In genomic region chr16:46857261-46857962, GRCh38 we compare ENCODE assay signal across 9 cellular contexts. TPM values are rescaled to one million over a fixed set of nuclear protein-coding genes. Genes with fewer than 3 reads are reported as not detected.
DNase-seq lines count a peak whose midpoint lies in the region; ATAC-seq and TF ChIP-seq lines count a peak whose summit lies in the region.
"Had no signal": no experiment of that assay in that cellular context is flagged by ENCODE, and none has a peak within 500 bp of the region (broad histone marks: within the 10 kb centered on the region; RNA-seq: fewer than 3 reads in every experiment).

No MANE protein-coding gene starts in this region.

- no peak for DNase-seq in BJ (ENCODE audit: low read depth)
- peak; percentile 20 for DNase-seq in HK-2 (ENCODE audit: unreplicated experiment)
- peak; percentile 79 to 82 for DNase-seq in SHP77 (lab: John Stamatoyannopoulos, UW)
- DNase-seq in foreskin fibroblast = peak; percentile 73 to 88
- DNase-seq in renal cortical epithelial cell (ENCODE audit: low read depth) = peak; percentile 80
- no peak for DNase-seq in GDM1 (lab: John Stamatoyannopoulos, UW)

- TF ChIP-seq CTCF in BJ (IDR thresholded peaks at IDR 0.05; ENCODE audit: insufficient read depth, low read depth, low read length) = peak; percentile 55
- TF ChIP-seq CTCF in foreskin fibroblast (IDR thresholded peaks at IDR 0.05; ENCODE audit: low read depth, low read length) = peak; percentile 46

- CTCF ChIA-PET in BJ (lab: Yijun Ruan, JAX) = interaction anchor here (0.8 to 2.7 kb wide), 9 partner anchors 10 to 73 kb away, joined by 3 to 27 read pairs (median 5); partner anchors contain the start of gene GPT2

- no peak for ATAC-seq in HG02763 (IDR thresholded peaks at IDR 0.05; ENCODE audit: unreplicated experiment)
- ATAC-seq in GM21381 (IDR thresholded peaks at IDR 0.05; ENCODE audit: unreplicated experiment) = no peak

- H3K4me3 ChIP-seq in BJ (ENCODE audit: low read depth, low read length) (no peak overlapping the region), foreskin fibroblast (ENCODE audit: low read depth in 1 of 2, low read length in 2 of 2) (no peak overlapping the region)
- H3K4me3 ChIP-seq: uterus had no signal

- H3K36me3 ChIP-seq in BJ (ENCODE audit: control insufficient read depth, insufficient read depth, low read length) = no peaks in the 10 kb centered on the region
- H3K36me3 ChIP-seq: uterus had no signal

- no peaks in the 10 kb centered on the region for H3K27me3 ChIP-seq in BJ (ENCODE audit: control insufficient read depth, insufficient read depth, low read length)
- H3K27me3 ChIP-seq: uterus had no signal

- POLR2A ChIA-PET in BJ (lab: Charles Lee) = interaction anchor here (0.7 kb wide), 1 partner anchor 59 kb away, joined by 3 read pairs; no protein-coding TSS in a partner anchor

RNA-seq across cellular contexts. Expression of gene C16orf87, which starts 26.4 kb away (rescaled TPM):
- 2.1 and 5.8 TPM in 2 replicates for polyA plus RNA-seq in BJ (2011; rRNA removed)
- polyA minus RNA-seq in BJ (2011; rRNA and poly(A)+ RNA removed) = 2.8 and 2.9 TPM in 2 replicates
- total RNA-seq in renal cortical epithelial cell = 13.5 and 14.2 TPM in 2 replicates

RNA-seq across cellular contexts. Expression of gene GPT2, which starts 26.8 kb away (rescaled TPM):
- 22.3 and 34.1 TPM in 2 replicates for polyA plus RNA-seq in BJ (2011; rRNA removed)
- 35.5 and 61.0 TPM in 2 replicates for polyA minus RNA-seq in BJ (2011; rRNA and poly(A)+ RNA removed)
- 25.7 and 36.3 TPM in 2 replicates for total RNA-seq in renal cortical epithelial cell

Comparison
In these comparisons a context has a peak if more than half of its experiments do, and no peak if none do; other contexts are left out.
1. DNase-seq: peak in HK-2 (single experiment), SHP77 (2 of 2), foreskin fibroblast (2 of 2) and renal cortical epithelial cell (single experiment); none in BJ (single experiment) and GDM1 (single experiment).